ENCODE assay signal across 9 cellular contexts in genomic region chr14:105473033-105473676, GRCh38. TPM values are rescaled to one million over a fixed set of nuclear protein-coding genes. Genes with fewer than 3 reads are reported as not detected.
DNase-seq lines count a peak whose midpoint lies in the region; ATAC-seq and TF ChIP-seq lines count a peak whose summit lies in the region.
"Had no signal": no experiment of that assay in that cellular context is flagged by ENCODE, and none has a peak within 500 bp of the region (broad histone marks: within the 10 kb centered on the region; RNA-seq: fewer than 3 reads in every experiment).

No MANE protein-coding gene starts in this region.

- peak overlapping the region; percentile 77 to 89 (median 80) for H3K27ac ChIP-seq in sigmoid colon

- TF ChIP-seq POLR2A in sigmoid colon (IDR thresholded peaks at IDR 0.05): no peak

- H3K4me1 ChIP-seq in sigmoid colon: peaks cover 0 to 73% (median 67%) of the 10 kb centered on the region in 4 donors

- ATAC-seq in GM19452 (IDR thresholded peaks at IDR 0.05; ENCODE audit: unreplicated experiment) (no peak), GM18868 (IDR thresholded peaks at IDR 0.05; ENCODE audit: unreplicated experiment) (no peak)

- peaks cover 0 to 23% (median 10%) of the 10 kb centered on the region in 4 donors for H3K36me3 ChIP-seq in sigmoid colon

- no peaks in the 10 kb centered on the region for H3K9me3 ChIP-seq in sigmoid colon

- no peak for TF ChIP-seq EP300 in sigmoid colon (IDR thresholded peaks at IDR 0.05)

- H3K27me3 ChIP-seq in sigmoid colon: peaks cover 3 to 49% (median 9%) of the 10 kb centered on the region in 3 donors

- H3K4me3 ChIP-seq in fibroblast of villous mesenchyme (ENCODE audit: low read depth, low read length) (peak overlapping the region; percentile 60), sigmoid colon (peak overlapping the region in 1 of 4 donors; percentile 96)

- intact Hi-C loops in sigmoid colon (cut with DNase I): loop anchor here (10.0 kb wide), 1 partner anchor 52 kb away; the partner anchor contains the start of gene TMEM121

- TF ChIP-seq CTCF in fibroblast of villous mesenchyme (IDR thresholded peaks at IDR 0.05; ENCODE audit: insufficient read depth, low read depth, low read length) (no peak), sigmoid colon (IDR thresholded peaks at IDR 0.05) (no peak)

- 8 to 36% methylated on average over 7 of the region's 7 CpGs for WGBS in sigmoid colon, 2 donors

- DNase-seq in DMS79 (lab: John Stamatoyannopoulos, UW) (peak; percentile 86), NCI-H345 (lab: John Stamatoyannopoulos, UW) (peak; percentile 56), fibroblast of villous mesenchyme (ENCODE audit: low read depth) (no peak), sigmoid colon (no peak)
- no peak for DNase-seq in stimulated activated CD4-positive, alpha-beta T cell treated with anti-CD3 and anti-CD28 coated beads, Interleukin-2, amount 100 ng/mL, for 24 hours
- no peak for DNase-seq in activated naive CD4-positive, alpha-beta T cell treated with anti-CD3 and anti-CD28 coated beads, Interleukin-2, amount 50 U/mL, for 16 hours
- DNase-seq: NCI-H187 treated with DMSO at 0.1 percent for 48 hours had no signal

RNA-seq across cellular contexts. Expression of gene CRIP2, which starts 1.5 kb away (rescaled TPM):
- total RNA-seq in fibroblast of villous mesenchyme: 8.6 and 18.0 TPM in 2 replicates
- 10 to 100 TPM; 49.8 to 79.5 (median 57.1) TPM for total RNA-seq in sigmoid colon
- polyA plus RNA-seq in sigmoid colon: 10 to 100 TPM; 13.6 to 50.0 (median 34.2) TPM

RNA-seq across cellular contexts. Expression of gene CRIP1, which starts 13.5 kb away (rescaled TPM):
- 1.3 and 2.6 TPM in 2 replicates for total RNA-seq in fibroblast of villous mesenchyme
- total RNA-seq in sigmoid colon: 10 to 100 TPM in 3 of 4 donors, 1 to 10 TPM in 1; 4.9 to 24.3 (median 15.4) TPM
- polyA plus RNA-seq in sigmoid colon: 100 to 1,000 TPM; 168 to 403 (median 199) TPM

RNA-seq across cellular contexts. Expression of gene TEDC1, which starts 17.9 kb away (rescaled TPM):
- total RNA-seq in fibroblast of villous mesenchyme (7.3 and 8.4 TPM in 2 replicates), sigmoid colon (1 to 10 TPM in 2 of 4 donors, under 1 TPM in 2; 0.16 to 5.2 (median 1.0) TPM)
- polyA plus RNA-seq in sigmoid colon: 10 to 100 TPM; 17.8 to 36.0 (median 19.2) TPM

RNA-seq across cellular contexts. Expression of gene TMEM121, which starts 53.2 kb away (rescaled TPM):
- 2.9 and 5.2 TPM in 2 replicates for total RNA-seq in fibroblast of villous mesenchyme
- 1 to 10 TPM; 3.0 to 8.0 (median 6.2) TPM for total RNA-seq in sigmoid colon
- polyA plus RNA-seq in sigmoid colon: 1 to 10 TPM in 1 of 3 donors, not detected in 2; 2.3 TPM

RNA-seq across cellular contexts. Expression of gene MTA1, which starts 53.5 kb away (rescaled TPM):
- total RNA-seq in fibroblast of villous mesenchyme: 38.0 and 52.7 TPM in 2 replicates
- 10 to 100 TPM; 25.7 to 92.8 (median 46.1) TPM for total RNA-seq in sigmoid colon
- 10 to 100 TPM; 14.3 to 70.7 (median 18.6) TPM for polyA plus RNA-seq in sigmoid colon

Comparison
In these comparisons a context has a peak if more than half of its experiments do, and no peak if none do; other contexts are left out.
1. DNase-seq: peak in DMS79 (single experiment) and NCI-H345 (single experiment); none in fibroblast of villous mesenchyme (single experiment), sigmoid colon (single experiment), stimulated activated CD4-positive, alpha-beta T cell treated with anti-CD3 and anti-CD28 coated beads, Interleukin-2, amount 100 ng/mL, for 24 hours (0 of 2) and activated naive CD4-positive, alpha-beta T cell treated with anti-CD3 and anti-CD28 coated beads, Interleukin-2, amount 50 U/mL, for 16 hours (single experiment).